19 cellular contexts compared by ENCODE assay signal in the genomic region with DNA sequence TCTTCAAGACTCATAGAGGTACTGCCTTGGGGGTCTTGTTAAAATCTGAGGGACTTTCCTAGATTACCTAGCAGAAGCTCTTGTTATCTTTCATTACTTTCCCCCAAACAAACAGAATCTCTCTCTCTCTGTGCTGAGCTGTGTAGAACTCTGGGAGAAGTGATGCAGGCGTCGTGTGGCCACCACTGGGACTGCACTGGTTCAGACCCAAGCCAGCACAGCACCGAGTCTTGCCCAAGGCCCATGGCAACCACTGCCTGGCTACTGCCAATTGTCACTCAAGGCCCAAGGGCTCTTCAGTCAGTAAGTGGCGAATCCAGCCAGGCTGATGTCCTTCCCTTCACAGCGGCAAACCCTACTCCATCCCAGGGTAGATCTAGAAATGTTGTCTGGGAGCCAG. TPM values are rescaled to one million over a fixed set of nuclear protein-coding genes. Genes with fewer than 3 reads are reported as not detected.
"Had no signal": no experiment of that assay in that cellular context is flagged by ENCODE, and none has a peak within 500 bp of the region (broad histone marks: within the 10 kb centered on the region; RNA-seq: fewer than 3 reads in every experiment).

No MANE protein-coding gene starts in this region.

- H3K4me3 ChIP-seq: cardiac muscle cell, lung, sigmoid colon had no signal

- DNase-seq: activated gamma-delta T cell; activated T-cell treated with anti-CD3 and anti-CD28 coated beads, Interleukin-2, amount 50 U/mL, for 72 hours; foreskin fibroblast; hippocampal formation; nephron progenitor cell; nucleus accumbens; sigmoid colon; stimulated activated CD4-positive, alpha-beta T cell treated with anti-CD3 and anti-CD28 coated beads, Interleukin-4, amount 100 ng/mL, for 24 hours; stimulated activated naive CD4-positive, alpha-beta T cell; T1000 had no signal

- H3K36me3 Mint-ChIP-seq: activated naive CD4-positive, alpha-beta T cell treated with anti-CD3 and anti-CD28 coated beads, Interleukin-2, amount 50 U/mL, for 24 hours had no signal

- H3K36me3 ChIP-seq: cardiac muscle cell, sigmoid colon had no signal

- H3K4me3 Mint-ChIP-seq: activated naive CD4-positive, alpha-beta T cell treated with anti-CD3 and anti-CD28 coated beads, Interleukin-2, amount 50 U/mL, for 24 hours; activated T-cell treated with anti-CD3 and anti-CD28 coated beads, Interleukin-2, amount 50 U/mL, for 72 hours; nephron progenitor cell had no signal

- H3K27me3 ChIP-seq: cardiac muscle cell, sigmoid colon had no signal

- H3K4me1 ChIP-seq: sigmoid colon had no signal

- ATAC-seq: activated CD4-positive, CD25-positive, alpha-beta regulatory T cell treated with anti-CD3 and anti-CD28 coated beads, Interleukin-2, amount 50 U/mL, for 24 hours; activated T-cell treated with anti-CD3 and anti-CD28 coated beads, Interleukin-2, amount 50 U/mL, for 72 hours; left lobe of liver had no signal

- H3K27ac ChIP-seq: cardiac muscle cell, epithelial cell of prostate, sigmoid colon had no signal

- H3K27ac Mint-ChIP-seq: activated naive CD4-positive, alpha-beta T cell treated with anti-CD3 and anti-CD28 coated beads, Interleukin-2, amount 50 U/mL, for 24 hours; activated T-cell treated with anti-CD3 and anti-CD28 coated beads, Interleukin-2, amount 50 U/mL, for 72 hours; nephron progenitor cell had no signal

- FAIRE-seq: keratinocyte had no signal

- H3K4me1 Mint-ChIP-seq: activated naive CD4-positive, alpha-beta T cell treated with anti-CD3 and anti-CD28 coated beads, Interleukin-2, amount 50 U/mL, for 24 hours; nephron progenitor cell had no signal

RNA-seq across cellular contexts. Expression of gene PPP1R1C, which starts 28.6 kb away (rescaled TPM):
- total RNA-seq: activated CD8-positive, alpha-beta memory T cell treated with anti-CD3 and anti-CD28 coated beads for 36 hours; activated T-cell treated with anti-CD3 and anti-CD28 coated beads, Interleukin-2, amount 50 U/mL, for 72 hours; sigmoid colon; T-helper 1 cell treated with Interleukin-12 subunit alpha and Interleukin-12 subunit beta and Interleukin-4 antibody, amounts not matched to agents 30 ng/mL and 1 ng/mL, for 36 hours had no signal
